Comparison of ENCODE assay signal across 23 cellular contexts in genomic region chr7:12726908-12727307, GRCh38. TPM values are rescaled to one million over a fixed set of nuclear protein-coding genes. Genes with fewer than 3 reads are reported as not detected.
A peak's percentile ranks its signal among the peaks of the same experiment; 100 is the strongest.
DNase-seq lines count a peak whose midpoint lies in the region; ATAC-seq and TF ChIP-seq lines count a peak whose summit lies in the region.
"Had no signal": no experiment of that assay in that cellular context is flagged by ENCODE, and none has a peak within 500 bp of the region (broad histone marks: within the 10 kb centered on the region; RNA-seq: fewer than 3 reads in every experiment).

No MANE protein-coding gene starts in this region.

- H3K27me3 Mint-ChIP-seq in WTC11 (ENCODE audit: low read depth), result no peaks in the 10 kb centered on the region; the same call in 1 of the 2 replicates
- H3K27me3 Mint-ChIP-seq: CD4-positive, alpha-beta T cell had no signal

- H3K9me3 ChIP-seq in mesodermal cell (ENCODE audit: control insufficient read depth, low read length) (no peaks in the 10 kb centered on the region), skeletal muscle tissue (ENCODE audit: control insufficient read depth in 3 of 3, low read length in 3 of 3) (no peaks in the 10 kb centered on the region)
- H3K9me3 ChIP-seq: A549, BLaER1, Caco-2, SK-N-SH had no signal

- H3K9me3 Mint-ChIP-seq in WTC11, result no peaks in the 10 kb centered on the region
- H3K9me3 Mint-ChIP-seq: CD4-positive, alpha-beta T cell had no signal

- H3K79me2 ChIP-seq in ACC112 (ENCODE audit: control insufficient read depth, insufficient read depth, low read length, unreplicated experiment), result no peaks in the 10 kb centered on the region

- H2AFZ ChIP-seq in ACC112 (ENCODE audit: low read length, unreplicated experiment), result no peak overlapping the region
- H2AFZ ChIP-seq: PC-9 had no signal

- H3K4me1 ChIP-seq in ACC112 (ENCODE audit: control insufficient read depth, insufficient read depth, low read length, unreplicated experiment), result peaks cover 19% of the 10 kb centered on the region
- H3K4me1 ChIP-seq in mesodermal cell (ENCODE audit: control insufficient read depth, insufficient read depth, low read length, poor library complexity, severe bottlenecking), result peaks cover 34% of the 10 kb centered on the region
- H3K4me1 ChIP-seq in skeletal muscle tissue (ENCODE audit: control insufficient read depth in 3 of 3, insufficient read depth in 3 of 3, low read length in 3 of 3), result peaks cover 13 to 23% (median 20%) of the 10 kb centered on the region in 3 donors
- H3K4me1 ChIP-seq: BLaER1 had no signal

- POLR2A ChIA-PET in WTC11 (lab: Charles Lee), result no interaction called here

- H3K9ac ChIP-seq in skeletal muscle tissue (ENCODE audit: low read depth in 1 of 3, low read length in 3 of 3), result no peak overlapping the region
- H3K9ac ChIP-seq: BLaER1, SK-N-SH had no signal

- WGBS in mesodermal cell (ENCODE audit: insufficient coverage in 2 of 2), 2 experiments, result 93 to 94% methylated on average over 2 of the region's 2 CpGs

- H3K4me3 ChIP-seq in ACC112 (ENCODE audit: low read depth, low read length) (no peak overlapping the region), mesodermal cell (ENCODE audit: extremely low read depth, insufficient read depth, low read length, poor library complexity, severe bottlenecking) (no peak overlapping the region), skeletal muscle tissue (ENCODE audit: low read length in 3 of 3) (peak overlapping the region; percentile 58 to 73 (median 59))
- H3K4me3 ChIP-seq: A549, BLaER1, PC-9 had no signal

- ATAC-seq in WTC11, result no peak
- ATAC-seq in HG02970 (IDR thresholded peaks at IDR 0.05; ENCODE audit: low FRiP score, unreplicated experiment), result no peak
- ATAC-seq: A549 had no signal

- H3K27ac Mint-ChIP-seq in WTC11, result 0 out of 2 replicates have a peak overlapping the region, but pooled peaks have one; percentile 8
- H3K27ac Mint-ChIP-seq: CD4-positive, alpha-beta T cell had no signal

- peaks cover 65% of the 10 kb centered on the region for H3K4me1 Mint-ChIP-seq in WTC11

- H3K27ac ChIP-seq in ACC112 (ENCODE audit: low read depth, low read length), result peak overlapping the region; percentile 8; the same call in 1 of the 2 replicates
- peak overlapping the region; percentile 51 for H3K27ac ChIP-seq in mesodermal cell (ENCODE audit: low read depth, low read length, severe bottlenecking)
- peak overlapping the region; percentile 64 for H3K27ac ChIP-seq in skeletal muscle tissue (ENCODE audit: low read depth, low read length)
- H3K27ac ChIP-seq: BLaER1, PC-9 had no signal

- CTCF ChIA-PET in WTC11 (lab: Charles Lee), result interaction anchor here (3.5 kb wide), 1 partner anchor 40 kb away, joined by 28 read pairs; the partner anchor contains the start of gene ARL4A

- H3K36me3 ChIP-seq in ACC112 (ENCODE audit: insufficient read depth, low read length) (no peaks in the 10 kb centered on the region), mesodermal cell (ENCODE audit: control insufficient read depth, insufficient read depth, low read length) (no peaks in the 10 kb centered on the region), skeletal muscle tissue (ENCODE audit: control insufficient read depth in 3 of 3, insufficient read depth in 3 of 3, low read length in 3 of 3) (no peaks in the 10 kb centered on the region)
- H3K36me3 ChIP-seq: BLaER1 had no signal

- DNase-seq in WTC11 (ENCODE audit: low spot score) (no peak), GM10266 (ENCODE audit: extremely low spot score) (no peak), GM19240 (ENCODE audit: insufficient read length, low spot score) (no peak)
- DNase-seq: Caco-2; CD4-positive, alpha-beta T cell; DMS 273 treated with DMSO at 0.1 percent for 48 hours; DMS79 treated with DMSO at 0.1 percent for 48 hours; H9; MV-4-11; NCI-H1105 treated with DMSO at 0.1 percent for 48 hours; NCI-H2029 treated with DMSO at 0.1 percent for 48 hours; NCI-H510A treated with DMSO at 0.1 percent for 48 hours; NCI-H748 treated with DMSO at 0.1 percent for 48 hours; PC-9; RPMI8226; SHP77 treated with DMSO at 0.1 percent for 48 hours; SK-N-SH had no signal

- 0 out of 2 replicates have a peak, but pooled peaks cover 2% of the 10 kb centered on the region for H3K36me3 Mint-ChIP-seq in WTC11

- no peak overlapping the region for H3K4me3 Mint-ChIP-seq in WTC11
- H3K4me3 Mint-ChIP-seq: CD4-positive, alpha-beta T cell; H9 had no signal

- H3K27me3 ChIP-seq in ACC112 (ENCODE audit: insufficient read depth, low read length), result no peaks in the 10 kb centered on the region
- H3K27me3 ChIP-seq in skeletal muscle tissue (ENCODE audit: control insufficient read depth in 3 of 3, insufficient read depth in 3 of 3, low read length in 3 of 3), result no peaks in the 10 kb centered on the region
- H3K27me3 ChIP-seq: BLaER1 had no signal

- TF ChIP-seq CTCF in WTC11 (IDR thresholded peaks at IDR 0.05), result no peak
- no peak for TF ChIP-seq CTCF in GM10266 (IDR thresholded peaks at IDR 0.05; ENCODE audit: control insufficient read depth, insufficient read depth, low read depth, missing control alignments)

TF ChIP-seq in WTC11, 78 proteins besides CTCF, POLR2A, EP300 and RAD21:
- TF ChIP-seq ESRRA (CRISPR knock-in tag; IDR thresholded peaks at IDR 0.05; ENCODE audit: borderline replicate concordance), result no peak
- no peak for TF ChIP-seq MXD4 (CRISPR knock-in tag; IDR thresholded peaks at IDR 0.05; ENCODE audit: borderline replicate concordance)
- no peak for TF ChIP-seq HMGA2 (CRISPR knock-in tag; IDR thresholded peaks at IDR 0.05)

RNA-seq across cellular contexts. Expression of gene ARL4A, which starts 39.5 kb away (rescaled TPM):
- total RNA-seq in WTC11 (2021), result 20.9 to 25.4 TPM (median 21.9 TPM) in 3 replicates
- polyA plus RNA-seq in mesodermal cell (2013, experiment 1 of 2), result 33.3 TPM
- polyA plus RNA-seq in mesodermal cell (2013, experiment 2 of 2), result 36.0 TPM
- total RNA-seq in skeletal muscle tissue, result 35.5 TPM

Comparison
In these comparisons a context has a peak if more than half of its experiments do, and no peak if none do; other contexts are left out.
1. H3K27ac ChIP-seq: peak in every context shown above with its lines; median percentile 64 in skeletal muscle tissue; 51 in mesodermal cell; 8 in ACC112.
2. H3K4me3 ChIP-seq: peak in skeletal muscle tissue (3 of 3); none in ACC112 (single experiment) and mesodermal cell (single experiment).